Comparison of ENCODE assay signal across 20 cellular contexts in genomic region chr19:52603558-52604207, GRCh38. TPM values are rescaled to one million over a fixed set of nuclear protein-coding genes. Genes with fewer than 3 reads are reported as not detected.
DNase-seq lines count a peak whose midpoint lies in the region; ATAC-seq and TF ChIP-seq lines count a peak whose summit lies in the region.
"Had no signal": no experiment of that assay in that cellular context is flagged by ENCODE, and none has a peak within 500 bp of the region (broad histone marks: within the 10 kb centered on the region; RNA-seq: fewer than 3 reads in every experiment).

No MANE protein-coding gene starts in this region.

- H3K27ac Mint-ChIP-seq in HFFc6 = no peak overlapping the region
- no peak overlapping the region for H3K27ac Mint-ChIP-seq in stimulated activated naive B cell treated with anti-CD40 and anti-IgM and Interleukin-4, amounts not matched to agents 10 μg/mL and 1 μg/mL and 100 μg/mL, for 72 hours
- H3K27ac Mint-ChIP-seq: activated CD4-positive, alpha-beta T cell treated with anti-CD3 and anti-CD28 coated beads, Interleukin-2, amount 10 ng/mL, durations not matched to agents 7 days and 5 days; activated naive CD8-positive, alpha-beta T cell treated with anti-CD3 and anti-CD28 coated beads, Interleukin-2, amount 10 ng/mL, durations not matched to agents 7 days and 5 days had no signal

- H3K23ac ChIP-seq in trophoblast cell (ENCODE audit: low read length) = no peak overlapping the region

- no peak overlapping the region for H2AK5ac ChIP-seq in trophoblast cell (ENCODE audit: low read length)

- no peaks in the 10 kb centered on the region; the same call in 1 of the 2 replicates for H3K27me3 Mint-ChIP-seq in HFFc6 (ENCODE audit: insufficient read depth)
- H3K27me3 Mint-ChIP-seq in stimulated activated naive B cell treated with anti-CD40 and anti-IgM and Interleukin-4, amounts not matched to agents 10 μg/mL and 1 μg/mL and 100 μg/mL, for 72 hours = no peaks in the 10 kb centered on the region
- H3K27me3 Mint-ChIP-seq: activated CD4-positive, alpha-beta T cell treated with anti-CD3 and anti-CD28 coated beads, Interleukin-2, amount 10 ng/mL, durations not matched to agents 7 days and 5 days; activated naive CD8-positive, alpha-beta T cell treated with anti-CD3 and anti-CD28 coated beads, Interleukin-2, amount 10 ng/mL, durations not matched to agents 7 days and 5 days had no signal

- H4K8ac ChIP-seq in trophoblast cell (ENCODE audit: low read depth, low read length) = no peak overlapping the region

- no peak overlapping the region for H2BK5ac ChIP-seq in trophoblast cell (ENCODE audit: low read depth, low read length, poor library complexity)

- no peak for ATAC-seq in stimulated activated naive B cell treated with anti-CD40 and anti-IgM and Interleukin-4, amounts not matched to agents 10 μg/mL and 1 μg/mL and 100 μg/mL, for 72 hours (replicated peaks)
- ATAC-seq in GM21737 (IDR thresholded peaks at IDR 0.05; ENCODE audit: unreplicated experiment) = no peak
- ATAC-seq: HCT116; left lung; stimulated activated naive CD8-positive, alpha-beta T cell treated with anti-CD3 and anti-CD28 coated beads, Interleukin-15, Interleukin-2, amounts not matched to agents 100 U/mL and 50 U/mL, for 24 hours had no signal

- H3K4me2 ChIP-seq in fibroblast of lung (ENCODE audit: extremely low read depth, insufficient read depth, low read length) (no peak overlapping the region), trophoblast cell (ENCODE audit: low read length) (no peak overlapping the region)
- H3K4me2 ChIP-seq: SK-N-SH had no signal

- H3K18ac ChIP-seq in trophoblast cell (ENCODE audit: low read length) = no peak overlapping the region

- DNase-seq in AG20443 (ENCODE audit: low spot score) (peak; percentile 56), HFFc6 (peak; percentile 42), fibroblast of lung (ENCODE audit: low read depth in 2 of 2) (peak; percentile 18 to 57), trophoblast cell (peak in 1 of 2 donors; percentile 52), GF-D8 (lab: John Stamatoyannopoulos, UW) (no peak), iPS-NIHi11 (ENCODE audit: low spot score) (no peak)
- DNase-seq in stimulated activated naive B cell treated with anti-CD40 and anti-IgM and Interleukin-4, amounts not matched to agents 10 μg/mL and 1 μg/mL and 100 μg/mL, for 72 hours = no peak
- DNase-seq: activated CD4-positive, alpha-beta T cell treated with anti-CD3 and anti-CD28 coated beads, Interleukin-2, amount 10 ng/mL, durations not matched to agents 7 days and 5 days; activated naive CD8-positive, alpha-beta T cell treated with anti-CD3 and anti-CD28 coated beads, Interleukin-2, amount 10 ng/mL, durations not matched to agents 7 days and 5 days; activated T-cell treated with anti-CD3 and anti-CD28 coated beads for 4 hours; cortex of kidney; DND-41; left lung; posterior cingulate gyrus; SK-N-SH; spleen; stimulated activated naive CD8-positive, alpha-beta T cell treated with anti-CD3 and anti-CD28 coated beads, Interleukin-15, Interleukin-2, amounts not matched to agents 100 U/mL and 50 U/mL, for 24 hours had no signal

- H3K9ac ChIP-seq in fibroblast of lung (ENCODE audit: insufficient read depth, low read length) (no peak overlapping the region), trophoblast cell (ENCODE audit: low read length) (no peak overlapping the region)
- H3K9ac ChIP-seq: SK-N-SH had no signal

- no peak overlapping the region for H3K4me3 Mint-ChIP-seq in HFFc6
- no peak overlapping the region for H3K4me3 Mint-ChIP-seq in stimulated activated naive B cell treated with anti-CD40 and anti-IgM and Interleukin-4, amounts not matched to agents 10 μg/mL and 1 μg/mL and 100 μg/mL, for 72 hours
- H3K4me3 Mint-ChIP-seq: activated CD4-positive, alpha-beta T cell treated with anti-CD3 and anti-CD28 coated beads, Interleukin-2, amount 10 ng/mL, durations not matched to agents 7 days and 5 days; activated naive CD8-positive, alpha-beta T cell treated with anti-CD3 and anti-CD28 coated beads, Interleukin-2, amount 10 ng/mL, durations not matched to agents 7 days and 5 days had no signal

- H3K36me3 ChIP-seq in fibroblast of lung (ENCODE audit: control insufficient read depth, insufficient read depth, low read length) (no peaks in the 10 kb centered on the region), trophoblast cell (ENCODE audit: control insufficient read depth in 1 of 2, insufficient read depth in 2 of 2, low read length in 2 of 2) (peaks cover 3 to 5% of the 10 kb centered on the region in 2 experiments)
- H3K36me3 ChIP-seq: left lung had no signal

- H3K9me3 ChIP-seq in fibroblast of lung (ENCODE audit: control insufficient read depth, insufficient read depth, low read depth, low read length) (no peaks in the 10 kb centered on the region), trophoblast cell (ENCODE audit: insufficient read depth, low read depth, low read length) (peaks cover 2% of the 10 kb centered on the region)
- H3K9me3 ChIP-seq: SK-N-SH had no signal

- peak overlapping the region; percentile 40 for H3K4ac ChIP-seq in trophoblast cell (ENCODE audit: low read depth, low read length)

- H3K36me3 Mint-ChIP-seq in HFFc6 (ENCODE audit: low read depth) = peaks cover 49% of the 10 kb centered on the region
- H3K36me3 Mint-ChIP-seq in stimulated activated naive B cell treated with anti-CD40 and anti-IgM and Interleukin-4, amounts not matched to agents 10 μg/mL and 1 μg/mL and 100 μg/mL, for 72 hours = peaks cover 21 to 41% of the 10 kb centered on the region in 2 donors

- TF ChIP-seq CTCF in HFFc6 (IDR thresholded peaks at IDR 0.05) (no peak), fibroblast of lung (conservative IDR thresholded peaks at IDR 0.05 in 1 of 2, IDR thresholded peaks at IDR 0.05 in 1 of 2; ENCODE audit: low read depth in 1 of 2, low read length in 2 of 2) (no peak)

- peaks cover 24% of the 10 kb centered on the region for H3K9me3 Mint-ChIP-seq in HFFc6
- H3K9me3 Mint-ChIP-seq in stimulated activated naive B cell treated with anti-CD40 and anti-IgM and Interleukin-4, amounts not matched to agents 10 μg/mL and 1 μg/mL and 100 μg/mL, for 72 hours = peaks cover 3 to 5% of the 10 kb centered on the region in 2 donors

- H4K91ac ChIP-seq in trophoblast cell (ENCODE audit: low read depth, low read length) = no peak overlapping the region

- no CpG with 5 or more reads among the region's 14 CpGs for WGBS in trophoblast cell (ENCODE audit: extremely low coverage, insufficient coverage, insufficient read length)

- H3K4me1 Mint-ChIP-seq in HFFc6 (ENCODE audit: low read depth) = peaks cover 28% of the 10 kb centered on the region
- H3K4me1 Mint-ChIP-seq in stimulated activated naive B cell treated with anti-CD40 and anti-IgM and Interleukin-4, amounts not matched to agents 10 μg/mL and 1 μg/mL and 100 μg/mL, for 72 hours = peaks cover 11 to 35% of the 10 kb centered on the region in 2 donors

- H3K27ac ChIP-seq in fibroblast of lung (ENCODE audit: insufficient read depth, low read length) (no peak overlapping the region), trophoblast cell (ENCODE audit: low read depth, low read length) (no peak overlapping the region)
- H3K27ac ChIP-seq: epithelial cell of prostate, spleen had no signal

- H2BK12ac ChIP-seq in trophoblast cell (ENCODE audit: low read length) = no peak overlapping the region

- H4K12ac ChIP-seq in trophoblast cell (ENCODE audit: low read depth, low read length) = no peak overlapping the region

- H3K79me1 ChIP-seq in trophoblast cell (ENCODE audit: low read length) = peaks cover 8% of the 10 kb centered on the region

- no peaks in the 10 kb centered on the region for H3K4me1 ChIP-seq in fibroblast of lung (ENCODE audit: control insufficient read depth, extremely low read depth, insufficient read depth, low read length)
- peaks cover 10 to 15% of the 10 kb centered on the region in 2 experiments for H3K4me1 ChIP-seq in trophoblast cell (ENCODE audit: control insufficient read depth in 1 of 2, insufficient read depth in 2 of 2, low read length in 2 of 2)

- no peaks in the 10 kb centered on the region for H4K20me1 ChIP-seq in fibroblast of lung (ENCODE audit: control insufficient read depth, extremely low read depth, insufficient read depth, low read length)

- no peak overlapping the region for H3K14ac ChIP-seq in trophoblast cell (ENCODE audit: low read length)

- H3K4me3 ChIP-seq in fibroblast of lung (replicated peaks in 1 of 4; ENCODE audit: control extremely low read depth in 1 of 4, insufficient read depth in 1 of 4, low read depth in 3 of 4, low read length in 4 of 4) = no peak overlapping the region
- no peak overlapping the region for H3K4me3 ChIP-seq in trophoblast cell (ENCODE audit: low read depth, low read length)
- H3K4me3 ChIP-seq: left lung, spleen had no signal

- H2BK120ac ChIP-seq in trophoblast cell (ENCODE audit: insufficient read depth, low read length, poor library complexity) = no peak overlapping the region

- H2AFZ ChIP-seq in fibroblast of lung (ENCODE audit: low read length) = no peak overlapping the region
- H2AFZ ChIP-seq in trophoblast cell (ENCODE audit: insufficient read depth, low read length, poor library complexity) = no peak overlapping the region

- H3K79me2 ChIP-seq in fibroblast of lung (ENCODE audit: control insufficient read depth, insufficient read depth, low read length) (no peaks in the 10 kb centered on the region), trophoblast cell (ENCODE audit: control insufficient read depth, insufficient read depth, low read length, poor library complexity) (peaks cover 7% of the 10 kb centered on the region)

- H3K27me3 ChIP-seq in fibroblast of lung (ENCODE audit: control insufficient read depth, insufficient read depth, low read length) (no peaks in the 10 kb centered on the region), trophoblast cell (ENCODE audit: insufficient read depth, low read length) (no peaks in the 10 kb centered on the region)
- H3K27me3 ChIP-seq: left lung, spleen had no signal

RNA-seq across cellular contexts. Expression of gene ZNF701, which starts 33.6 kb away (rescaled TPM):
- 10 to 100 TPM in 1 of 6 experiments, 1 to 10 TPM in 5; 7.0 to 10.0 (median 8.5) TPM for total RNA-seq in HFFc6 (2021; fragmentation: NEBNext Ultra II Directional; extraction: Animal tissue kit (Norgen Biotek cat#: 25700))
- total RNA-seq in fibroblast of lung = 12.6 and 18.8 TPM in 2 replicates
- 5.7 and 6.8 TPM in 2 replicates for polyA plus RNA-seq in fibroblast of lung
- 2.6 and 3.0 TPM in 2 replicates for polyA plus RNA-seq in fibroblast of lung (2012)
- 5.4 and 10.9 TPM in 2 replicates for polyA minus RNA-seq in fibroblast of lung (ENCODE audit: low replicate concordance)
- 13.8 and 14.2 TPM in 2 replicates for polyA plus RNA-seq in trophoblast cell (2013)

RNA-seq across cellular contexts. Expression of gene ZNF83, which starts 34.5 kb away (rescaled TPM):
- total RNA-seq in HFFc6 (2021; fragmentation: NEBNext Ultra II Directional; extraction: Animal tissue kit (Norgen Biotek cat#: 25700)) = 10 to 100 TPM; 22.8 to 31.1 (median 26.0) TPM
- 47.0 and 60.6 TPM in 2 replicates for total RNA-seq in fibroblast of lung
- 21.1 and 27.2 TPM in 2 replicates for polyA plus RNA-seq in fibroblast of lung
- 11.9 and 16.6 TPM in 2 replicates for polyA plus RNA-seq in fibroblast of lung (2012)
- 6.2 and 11.7 TPM in 2 replicates for polyA minus RNA-seq in fibroblast of lung (ENCODE audit: low replicate concordance)
- polyA plus RNA-seq in trophoblast cell (2013) = 78.7 and 80.9 TPM in 2 replicates

Comparison
In these comparisons a context has a peak if more than half of its experiments do, and no peak if none do; other contexts are left out.
1. DNase-seq: peak in AG20443 (single experiment), HFFc6 (single experiment) and fibroblast of lung (2 of 2); none in stimulated activated naive B cell treated with anti-CD40 and anti-IgM and Interleukin-4, amounts not matched to agents 10 μg/mL and 1 μg/mL and 100 μg/mL, for 72 hours (single experiment), GF-D8 (single experiment) and iPS-NIHi11 (single experiment).